ENCODE assay signal across 17 cellular contexts in the genomic region with DNA sequence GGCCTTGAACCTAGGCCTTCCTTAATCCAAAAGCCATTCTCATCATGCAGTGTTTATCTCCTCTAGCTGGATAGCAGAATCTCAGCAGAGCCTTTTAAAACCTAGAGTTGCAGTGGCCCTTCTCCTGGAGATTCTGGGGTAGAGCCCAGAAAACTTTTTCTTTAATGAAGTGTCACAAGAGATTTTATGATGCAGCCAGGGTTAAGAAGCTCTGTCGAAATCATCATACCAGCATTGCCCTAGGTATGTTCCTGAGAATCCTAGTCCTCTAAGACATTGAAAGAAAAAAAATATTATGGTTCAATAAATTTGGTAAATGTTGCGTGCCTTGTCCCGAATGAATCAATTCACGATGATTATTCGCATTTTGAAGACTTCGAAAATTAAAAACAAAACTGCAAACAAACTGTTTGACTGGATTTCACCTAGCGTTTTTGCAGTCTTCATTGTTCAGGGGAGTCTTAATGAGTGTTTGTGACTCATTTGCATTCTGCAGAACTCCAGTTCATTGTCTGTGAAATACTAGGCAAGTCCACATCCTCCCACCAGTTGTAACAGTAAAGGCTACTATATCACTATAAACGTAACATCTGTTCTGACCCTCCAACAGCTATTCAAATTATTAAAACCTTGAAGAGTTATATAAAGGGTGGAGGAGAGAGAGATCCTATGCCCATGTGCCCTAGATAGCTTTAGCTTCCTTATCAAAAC.
"Had no signal": no experiment of that assay in that cellular context is flagged by ENCODE, and none has a peak within 500 bp of the region (broad histone marks: within the 10 kb centered on the region; RNA-seq: fewer than 3 reads in every experiment).

No MANE protein-coding gene starts in this region.

- H3K27ac ChIP-seq: parathyroid adenoma, right atrium auricular region, tibial nerve, vagina had no signal

- H3K9ac ChIP-seq: parathyroid adenoma had no signal

- H3K27ac Mint-ChIP-seq: activated CD4-positive, alpha-beta memory T cell treated with anti-CD3 and anti-CD28 coated beads, Interleukin-2, amount 10 ng/mL, durations not matched to agents 7 days and 5 days; activated T-helper 2 cell treated with anti-CD3 and anti-CD28 coated beads, Interferon-gamma antibody, Interleukin-2, Interleukin-4, amounts not matched to agents 10 μg/mL and 5 μg/mL and 100 μg/mL, durations not matched to agents 14 hours and 24 hours and 36 hours; endodermal cell; naive B cell; T-helper 2 cell treated with Interferon-gamma antibody and Interleukin-4, amounts not matched to agents 5 μg/mL and 100 μg/mL, for 36 hours had no signal

- H3K4me1 Mint-ChIP-seq: activated CD4-positive, alpha-beta memory T cell treated with anti-CD3 and anti-CD28 coated beads, Interleukin-2, amount 10 ng/mL, durations not matched to agents 7 days and 5 days had no signal

- H3K27me3 Mint-ChIP-seq: activated CD4-positive, alpha-beta memory T cell treated with anti-CD3 and anti-CD28 coated beads, Interleukin-2, amount 10 ng/mL, durations not matched to agents 7 days and 5 days; naive B cell had no signal

- H3K9me3 ChIP-seq: right atrium auricular region, tibial nerve, vagina had no signal

- H2AFZ ChIP-seq: parathyroid adenoma had no signal

- H3K4me3 Mint-ChIP-seq: activated CD4-positive, alpha-beta memory T cell treated with anti-CD3 and anti-CD28 coated beads, Interleukin-2, amount 10 ng/mL, durations not matched to agents 7 days and 5 days; endodermal cell; naive B cell; T-helper 2 cell treated with Interferon-gamma antibody and Interleukin-4, amounts not matched to agents 5 μg/mL and 100 μg/mL, for 36 hours had no signal

- H3K9me3 Mint-ChIP-seq: activated CD4-positive, alpha-beta memory T cell treated with anti-CD3 and anti-CD28 coated beads, Interleukin-2, amount 10 ng/mL, durations not matched to agents 7 days and 5 days; activated T-helper 2 cell treated with anti-CD3 and anti-CD28 coated beads, Interferon-gamma antibody, Interleukin-2, Interleukin-4, amounts not matched to agents 10 μg/mL and 5 μg/mL and 100 μg/mL, durations not matched to agents 14 hours and 24 hours and 36 hours; endodermal cell; naive B cell; T-helper 2 cell treated with Interferon-gamma antibody and Interleukin-4, amounts not matched to agents 5 μg/mL and 100 μg/mL, for 36 hours had no signal

- H3K4me1 ChIP-seq: parathyroid adenoma, right atrium auricular region had no signal

- H3K27me3 ChIP-seq: right atrium auricular region, tibial nerve, vagina had no signal

- ATAC-seq: left colon had no signal

- H3K4me3 ChIP-seq: lung, right atrium auricular region, tibial nerve, vagina had no signal

- DNase-seq: activated CD4-positive, alpha-beta memory T cell treated with anti-CD3 and anti-CD28 coated beads, Interleukin-2, amount 10 ng/mL, durations not matched to agents 7 days and 5 days; activated CD8-positive, alpha-beta memory T cell treated with anti-CD3 and anti-CD28 coated beads, Interleukin-2, amount 50 U/mL, for 4 hours; activated naive CD4-positive, alpha-beta T cell treated with anti-CD3 and anti-CD28 coated beads, Interleukin-2, amount 50 U/mL, for 16 hours; amniotic stem cell; endodermal cell; erythroblast; glutamatergic neuron; left colon; naive B cell; small intestine had no signal
